ENCODE assay signal across 32 cellular contexts in the genomic region with DNA sequence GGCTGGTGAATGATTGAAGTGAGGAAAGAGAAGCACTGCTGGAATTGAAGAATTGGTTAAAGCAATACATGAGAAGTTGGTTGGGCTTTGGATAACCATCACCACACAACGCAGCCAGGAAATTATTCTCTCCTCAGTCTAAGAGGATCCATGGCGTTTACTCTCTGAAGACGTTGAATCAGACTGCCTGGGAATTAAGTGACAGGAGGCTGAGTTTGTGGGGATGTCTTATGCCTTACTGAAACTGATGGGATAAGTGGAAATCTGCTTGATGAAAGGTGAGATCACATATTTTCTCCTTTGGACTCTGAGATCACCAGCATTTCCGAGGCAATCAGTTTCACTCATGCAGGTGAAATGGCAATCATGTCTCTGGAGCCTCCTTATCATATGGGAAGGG.
DNase-seq lines count a peak whose midpoint lies in the region; TF ChIP-seq lines count a peak whose summit lies in the region.
"Had no signal": no experiment of that assay in that cellular context is flagged by ENCODE, and none has a peak within 500 bp of the region (broad histone marks: within the 10 kb centered on the region; RNA-seq: fewer than 3 reads in every experiment).

No MANE protein-coding gene starts in this region.

- H3K9ac ChIP-seq in neural cell (ENCODE audit: low read length), result no peak overlapping the region
- H3K9ac ChIP-seq: BLaER1; BLaER1 treated with 17β-estradiol and CSF1 and Interleukin-3, amounts not matched to agents 10 nM and 100 nM had no signal

- H3K27ac ChIP-seq in 22Rv1 (peak overlapping the region; percentile 67), WERI-Rb-1 (no peak overlapping the region), neural cell (ENCODE audit: low read length) (no peak overlapping the region)
- H3K27ac ChIP-seq: A549; BLaER1; BLaER1 treated with 17β-estradiol and CSF1 and Interleukin-3, amounts not matched to agents 10 nM and 100 nM; C4-2B had no signal

- peak; percentile 74 for TF ChIP-seq EP300 in neural cell (conservative IDR thresholded peaks at IDR 0.05; ENCODE audit: poor library complexity, severe bottlenecking)

- H2AFZ ChIP-seq in neural cell (ENCODE audit: low read depth, low read length), result no peak overlapping the region

- in situ Hi-C loops in HAP-1 (cut with MboI; ENCODE audit: low sequenced_read_pairs), result no loop called here

- DNase-seq in NCI-H146 (lab: John Stamatoyannopoulos, UW), result peak; percentile 37
- DNase-seq in NCI-H146 treated with DMSO at 0.1 percent for 48 hours (lab: John Stamatoyannopoulos, UW; ENCODE audit: unreplicated experiment), result no peak
- peak; percentile 16 for DNase-seq in WERI-Rb-1
- no peak for DNase-seq in AG08395 (ENCODE audit: low spot score)
- DNase-seq in kidney tubule cell (ENCODE audit: low spot score), result no peak
- no peak for DNase-seq in HAP-1 (ENCODE audit: low spot score in 2 of 2)
- DNase-seq: 8988T; ACHN; AML-193; BE2C; C1 segment of cervical spinal cord; Caco-2; Calu3; CD4-positive, alpha-beta memory T cell; CD4-positive, alpha-beta T cell; CD4-positive, CD25-positive, alpha-beta regulatory T cell; CD8-positive, alpha-beta memory T cell; CD8-positive, alpha-beta T cell; COR-L47; DMS 273 treated with DMSO at 0.1 percent for 48 hours; DMS153; DMS53; DMS79; DMS79 treated with DMSO at 0.1 percent for 48 hours; DND-41; EL had no signal

- 0 out of 2 replicates have a peak, but pooled peaks cover under 1% of the 10 kb centered on the region for H3K4me1 ChIP-seq in HAP-1
- H3K4me1 ChIP-seq: A549; BE2C; BLaER1; BLaER1 treated with 17β-estradiol and CSF1 and Interleukin-3, amounts not matched to agents 10 nM and 100 nM; Caco-2 had no signal

- H3F3A ChIP-seq in neural cell (ENCODE audit: insufficient read depth, low read length, poor library complexity, severe bottlenecking), result no peaks in the 10 kb centered on the region

- H3K9me3 ChIP-seq in WERI-Rb-1 (ENCODE audit: severe bottlenecking), result no peaks in the 10 kb centered on the region
- no peaks in the 10 kb centered on the region for H3K9me3 ChIP-seq in neural cell (ENCODE audit: low read length)
- no peaks in the 10 kb centered on the region for H3K9me3 ChIP-seq in HAP-1
- H3K9me3 ChIP-seq: A549; BE2C; BLaER1; BLaER1 treated with 17β-estradiol and CSF1 and Interleukin-3, amounts not matched to agents 10 nM and 100 nM; Caco-2 had no signal

- no peaks in the 10 kb centered on the region for H3K79me2 ChIP-seq in neural cell (replicated peaks; ENCODE audit: insufficient read depth, low read length)

- H3K4me3 ChIP-seq in WERI-Rb-1 (ENCODE audit: low read depth, low read length), result no peak overlapping the region
- H3K4me3 ChIP-seq in neural cell (ENCODE audit: low read length), result no peak overlapping the region
- H3K4me3 ChIP-seq in HAP-1, result no peak overlapping the region
- H3K4me3 ChIP-seq: A549; BLaER1; BLaER1 treated with 17β-estradiol and CSF1 and Interleukin-3, amounts not matched to agents 10 nM and 100 nM had no signal

- H3K9me2 ChIP-seq in neural cell (ENCODE audit: insufficient read depth, low read length), result no peaks in the 10 kb centered on the region

- H3K27me3 ChIP-seq in WERI-Rb-1 (ENCODE audit: insufficient read depth, low read depth, severe bottlenecking) (no peaks in the 10 kb centered on the region), neural cell (ENCODE audit: insufficient read depth, low read depth, low read length) (no peaks in the 10 kb centered on the region), HAP-1 (ENCODE audit: low read depth) (no peaks in the 10 kb centered on the region)
- H3K27me3 ChIP-seq: BE2C; BLaER1; BLaER1 treated with 17β-estradiol and CSF1 and Interleukin-3, amounts not matched to agents 10 nM and 100 nM had no signal

- H3K36me3 ChIP-seq in WERI-Rb-1 (no peaks in the 10 kb centered on the region), neural cell (ENCODE audit: insufficient read depth, low read length) (no peaks in the 10 kb centered on the region), HAP-1 (replicated peaks) (no peaks in the 10 kb centered on the region)
- H3K36me3 ChIP-seq: BE2C; BLaER1; BLaER1 treated with 17β-estradiol and CSF1 and Interleukin-3, amounts not matched to agents 10 nM and 100 nM had no signal

- no peak for TF ChIP-seq RAD21 in neural cell (conservative IDR thresholded peaks at IDR 0.05)

- H3K4me2 ChIP-seq in neural cell (ENCODE audit: low read length), result no peak overlapping the region
- H3K4me2 ChIP-seq: A549; BLaER1; BLaER1 treated with 17β-estradiol and CSF1 and Interleukin-3, amounts not matched to agents 10 nM and 100 nM had no signal

- H4K20me1 ChIP-seq in neural cell (ENCODE audit: insufficient read depth), result no peaks in the 10 kb centered on the region
- H4K20me1 ChIP-seq: BLaER1; BLaER1 treated with 17β-estradiol and CSF1 and Interleukin-3, amounts not matched to agents 10 nM and 100 nM had no signal

- TF ChIP-seq CTCF in 22Rv1 (IDR thresholded peaks at IDR 0.05) (no peak), WERI-Rb-1 (IDR thresholded peaks at IDR 0.05; ENCODE audit: low read depth, low read length) (no peak), neural cell (IDR thresholded peaks at IDR 0.05; ENCODE audit: poor library complexity, severe bottlenecking) (no peak)

TF ChIP-seq in neural cell, 6 proteins besides CTCF, POLR2A, EP300 and RAD21:
- TF ChIP-seq TAF1 (IDR thresholded peaks at IDR 0.05; ENCODE audit: low read depth), result no peak
- no peak for TF ChIP-seq SMC3 (conservative IDR thresholded peaks at IDR 0.05; ENCODE audit: poor library complexity)
- TF ChIP-seq MXI1 (conservative IDR thresholded peaks at IDR 0.05; ENCODE audit: poor library complexity, severe bottlenecking), result no peak
- peak; percentile 52 for TF ChIP-seq REST (IDR thresholded peaks at IDR 0.05; ENCODE audit: borderline replicate concordance)
- TF ChIP-seq POLR2AphosphoS5 (IDR thresholded peaks at IDR 0.05), result peak; percentile 63
- no peak for TF ChIP-seq EZH2 (IDR thresholded peaks at IDR 0.05; ENCODE audit: borderline replicate concordance, insufficient read depth, low read length, poor library complexity, severe bottlenecking)
TF ChIP-seq in neural cell: peak in this region for 2.

Comparison
In these comparisons a context has a peak if more than half of its experiments do, and no peak if none do; other contexts are left out.
1. DNase-seq: peak in NCI-H146 (single experiment) and WERI-Rb-1 (single experiment); none in NCI-H146 treated with DMSO at 0.1 percent for 48 hours (single experiment), AG08395 (single experiment), kidney tubule cell (single experiment) and HAP-1 (0 of 2).